ENCODE assay signal across 2 cellular contexts in genomic region chr15:77795446-77795845, GRCh38.
TF ChIP-seq lines count a peak whose summit lies in the region.

No MANE protein-coding gene starts in this region.

TF ChIP-seq in A549, 52 proteins besides CTCF, POLR2A, EP300 and RAD21 (continued from another document):
- peak; percentile 25; the same call in 1 of the 2 replicates for TF ChIP-seq REST (IDR thresholded peaks at IDR 0.05)
- TF ChIP-seq HOXB5 (CRISPR knock-in tag; IDR thresholded peaks at IDR 0.05) = no peak
- TF ChIP-seq HMGXB4 (CRISPR knock-in tag; IDR thresholded peaks at IDR 0.05; ENCODE audit: borderline replicate concordance) = no peak
- no peak for TF ChIP-seq HOXA7 (CRISPR knock-in tag; IDR thresholded peaks at IDR 0.05)

TF ChIP-seq in GM23338, 12 proteins besides CTCF, POLR2A, EP300 and RAD21:
- TF ChIP-seq REST (IDR thresholded peaks at IDR 0.05; ENCODE audit: unreplicated experiment) (peak; percentile 65), EZH2phosphoT487 (IDR thresholded peaks at IDR 0.05; ENCODE audit: unreplicated experiment) (no peak), NANOG (IDR thresholded peaks at IDR 0.05; ENCODE audit: borderline replicate concordance) (no peak)
